13 cellular contexts compared by ENCODE assay signal in the genomic region with DNA sequence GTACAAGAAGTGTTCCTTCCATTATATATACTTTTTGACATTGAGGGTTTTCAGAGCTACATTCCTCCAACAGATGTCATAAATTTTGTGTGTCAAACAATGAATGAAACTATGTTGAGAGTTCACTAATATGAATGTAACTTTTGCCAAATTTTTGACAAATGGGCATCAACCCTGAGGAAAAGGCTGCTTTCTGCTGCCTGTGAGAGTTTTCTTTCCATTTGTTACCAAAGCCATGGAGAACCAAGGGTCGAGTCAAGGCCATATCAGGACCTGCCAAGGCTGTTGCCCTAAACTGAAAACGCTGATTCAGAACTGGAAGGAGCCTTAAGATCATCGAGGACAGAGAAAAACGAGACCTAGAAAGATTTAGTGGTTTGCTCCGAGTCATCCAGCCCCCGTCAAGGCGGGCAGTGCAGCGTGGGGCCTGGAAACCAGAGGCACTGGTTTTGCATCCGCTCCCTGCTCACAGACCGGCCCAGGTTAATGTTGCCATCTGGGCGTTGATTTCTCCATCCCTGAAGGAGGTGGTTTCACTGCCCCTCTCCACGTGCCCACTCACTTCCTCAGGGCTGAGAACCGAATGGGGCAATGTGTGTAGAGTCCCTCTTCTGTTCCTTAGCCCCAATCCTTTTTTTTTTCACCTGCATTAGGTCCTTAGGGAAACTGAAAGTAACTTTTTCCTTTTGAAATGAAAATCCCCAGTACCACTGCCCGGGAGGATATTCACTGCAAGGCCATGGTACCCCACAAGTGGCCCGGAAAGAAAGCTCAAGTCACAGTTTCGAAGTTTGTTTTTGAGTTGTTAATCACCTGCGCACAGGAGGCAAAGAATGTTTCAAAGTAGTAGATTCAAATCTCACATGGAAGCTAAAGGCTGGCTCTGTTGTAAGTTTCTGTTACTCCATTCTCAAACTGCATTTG. TPM values are rescaled to one million over a fixed set of nuclear protein-coding genes. Genes with fewer than 3 reads are reported as not detected.
A peak's percentile ranks its signal among the peaks of the same experiment; 100 is the strongest.
DNase-seq lines count a peak whose midpoint lies in the region; ATAC-seq and TF ChIP-seq lines count a peak whose summit lies in the region.
"Had no signal": no experiment of that assay in that cellular context is flagged by ENCODE, and none has a peak within 500 bp of the region (broad histone marks: within the 10 kb centered on the region; RNA-seq: fewer than 3 reads in every experiment).

No MANE protein-coding gene starts in this region.

- peak overlapping the region; percentile 75; the same call in 1 of the 2 replicates for H3K9ac ChIP-seq in iPS-20b (ENCODE audit: low read depth, low read length)

- H3K4me3 Mint-ChIP-seq in HFFc6: no peak overlapping the region; the same call in 1 of the 2 replicates

- ATAC-seq in HG03175 (IDR thresholded peaks at IDR 0.05; ENCODE audit: unreplicated experiment): no peak

- no peak for TF ChIP-seq POLR2A in spleen (IDR thresholded peaks at IDR 0.05)
- TF ChIP-seq POLR2A in lower leg skin (IDR thresholded peaks at IDR 0.05): no peak

- H3K27ac ChIP-seq in ascending aorta (peak overlapping the region; percentile 48 to 55), iPS-20b (ENCODE audit: low read length) (peak overlapping the region; percentile 92), spleen (peak overlapping the region in 6 of 8 donors; percentile 33 to 72 (median 46))
- H3K27ac ChIP-seq: C4-2B, neutrophil had no signal

- H3K4me1 ChIP-seq in ascending aorta (peaks cover 0 to 4% of the 10 kb centered on the region in 2 donors), iPS-20b (ENCODE audit: insufficient read depth, low read length) (peaks cover 45% of the 10 kb centered on the region), spleen (peaks cover 0 to 24% (median 7%) of the 10 kb centered on the region in 6 donors)

- H3K4me3 ChIP-seq in ascending aorta (peak overlapping the region; percentile 31 to 49), iPS-20b (ENCODE audit: low read length) (peak overlapping the region; percentile 42; the same call in 1 of the 2 replicates), spleen (no peak overlapping the region), lower leg skin (ENCODE audit: low read depth, poor library complexity, severe bottlenecking) (no peak overlapping the region)

- peaks cover 12 to 15% of the 10 kb centered on the region in 2 donors for H3K36me3 ChIP-seq in ascending aorta
- H3K36me3 ChIP-seq in iPS-20b (ENCODE audit: insufficient read depth, low read depth, low read length): peaks cover 22% of the 10 kb centered on the region
- peaks cover 0 to 17% (median 0%) of the 10 kb centered on the region in 6 donors for H3K36me3 ChIP-seq in spleen

- H3K9me3 ChIP-seq in ascending aorta: no peaks in the 10 kb centered on the region
- H3K9me3 ChIP-seq in iPS-20b (ENCODE audit: insufficient read depth, low read depth, low read length): no peaks in the 10 kb centered on the region
- H3K9me3 ChIP-seq in spleen: no peaks in the 10 kb centered on the region
- H3K9me3 ChIP-seq: neutrophil had no signal

- WGBS in spleen, 5 donors: 60 to 76% (median 63%) methylated on average over 17 of the region's 17 CpGs
- WGBS in lower leg skin, 2 donors: 58 to 61% methylated on average over 17 of the region's 17 CpGs

- H3K4me1 Mint-ChIP-seq in HFFc6 (ENCODE audit: low read depth): peaks cover 63% of the 10 kb centered on the region

- intact Hi-C loops in ascending aorta (cut with DNase I): no loop called here
- intact Hi-C loops in spleen (cut with DNase I; ENCODE audit: low total_unique reads): no loop called here
- intact Hi-C loops in lower leg skin (cut with DNase I; ENCODE audit: low total_unique reads): no loop called here

- peak overlapping the region; percentile 76 for H3K27ac Mint-ChIP-seq in HFFc6

- peaks cover 26% of the 10 kb centered on the region for H3K36me3 Mint-ChIP-seq in HFFc6 (ENCODE audit: low read depth)

- TF ChIP-seq CTCF in HFFc6 (IDR thresholded peaks at IDR 0.05): no peak
- TF ChIP-seq CTCF in ascending aorta (IDR thresholded peaks at IDR 0.05): no peak
- TF ChIP-seq CTCF in spleen (IDR thresholded peaks at IDR 0.05 in 8 of 11, conservative IDR thresholded peaks at IDR 0.05 in 3 of 11): no peak
- no peak for TF ChIP-seq CTCF in lower leg skin (IDR thresholded peaks at IDR 0.05)

- peaks cover 8% of the 10 kb centered on the region for H3K9me3 Mint-ChIP-seq in HFFc6

- peaks cover 33% of the 10 kb centered on the region for H3K27me3 Mint-ChIP-seq in HFFc6 (ENCODE audit: insufficient read depth)

- DNase-seq in HFFc6: no peak
- no peak for DNase-seq in ascending aorta (ENCODE audit: low spot score in 2 of 2)
- DNase-seq in spleen: no peak
- no peak for DNase-seq in SW480 (ENCODE audit: low spot score)
- no peak for DNase-seq in lower leg skin (ENCODE audit: low spot score in 2 of 2)
- DNase-seq in NCI-H2171 (lab: John Stamatoyannopoulos, UW): no peak
- DNase-seq: activated CD4-positive, CD25-positive, alpha-beta regulatory T cell; NCI-H1417; NCI-H82 had no signal

- H3K27me3 ChIP-seq in ascending aorta (no peaks in the 10 kb centered on the region), iPS-20b (ENCODE audit: insufficient read depth, low read length) (no peaks in the 10 kb centered on the region), spleen (replicated peaks in 1 of 7) (peaks cover 0 to 9% (median 0%) of the 10 kb centered on the region in 7 donors)

RNA-seq across cellular contexts. Expression of gene TPM1, which starts 32.8 kb away (rescaled TPM):
- 1,000 to 10,000 TPM; 1,264 to 1,620 (median 1,342) TPM for total RNA-seq in HFFc6 (2021; fragmentation: NEBNext Ultra II Directional; extraction: Animal tissue kit (Norgen Biotek cat#: 25700))
- 813 TPM for total RNA-seq in ascending aorta
- 100 to 1,000 TPM in 5 of 7 donors, 10 to 100 TPM in 2; 86.5 to 317 (median 126) TPM for total RNA-seq in spleen
- polyA plus RNA-seq in spleen: 100 to 1,000 TPM in 1 of 3 donors, 10 to 100 TPM in 2; 70.6 to 141 (median 91.0) TPM
- 100 to 1,000 TPM in 2 of 4 donors, 10 to 100 TPM in 2; 67.6 to 193 (median 95.9) TPM for total RNA-seq in lower leg skin

RNA-seq across cellular contexts. Expression of gene LACTB, which starts 46.3 kb away (rescaled TPM):
- total RNA-seq in HFFc6 (2021; fragmentation: NEBNext Ultra II Directional; extraction: Animal tissue kit (Norgen Biotek cat#: 25700)): 10 to 100 TPM; 37.5 to 47.6 (median 45.7) TPM
- total RNA-seq in ascending aorta (4.6 TPM), spleen (10 to 100 TPM; 23.3 to 39.6 (median 28.5) TPM), lower leg skin (10 to 100 TPM; 13.6 to 25.0 (median 19.4) TPM)
- 10 to 100 TPM; 11.7 to 20.3 (median 14.0) TPM for polyA plus RNA-seq in spleen

Comparison
In these comparisons a context has a peak if more than half of its experiments do, and no peak if none do; other contexts are left out.
1. H3K4me3 ChIP-seq: peak in ascending aorta (2 of 2) and iPS-20b (single experiment); none in spleen (0 of 8) and lower leg skin (single experiment).
2. Peak in every context shown above with its lines, with median percentiles within 50 percentile points of each other: H3K27ac ChIP-seq.